Comparison of ENCODE assay signal across 15 cellular contexts in the genomic region with DNA sequence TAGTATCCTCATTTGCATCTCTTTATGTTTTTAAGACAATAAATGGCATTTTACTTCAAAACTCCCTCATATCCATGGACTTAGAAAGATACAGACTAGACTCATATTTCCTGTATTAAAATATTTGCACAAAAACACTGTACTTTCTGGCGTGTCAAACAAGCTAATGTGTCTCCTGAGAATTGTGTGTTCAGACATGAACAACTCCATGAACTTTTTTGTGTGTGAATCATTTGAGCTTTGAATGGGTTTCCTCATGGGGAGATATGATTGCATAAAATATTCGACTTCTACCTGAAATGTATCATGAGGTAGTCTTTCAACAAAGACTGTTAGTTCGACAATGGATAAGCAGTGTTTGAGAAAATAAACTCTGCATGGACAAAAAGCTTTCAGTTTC.
"Had no signal": no experiment of that assay in that cellular context is flagged by ENCODE, and none has a peak within 500 bp of the region (broad histone marks: within the 10 kb centered on the region; RNA-seq: fewer than 3 reads in every experiment).

No MANE protein-coding gene starts in this region.

- H3K27ac ChIP-seq: body of pancreas, gastrocnemius medialis, hepatocyte had no signal

- H3K4me3 ChIP-seq: body of pancreas, gastrocnemius medialis, hepatocyte had no signal

- H3K4me1 Mint-ChIP-seq: activated naive CD4-positive, alpha-beta T cell treated with anti-CD3 and anti-CD28 coated beads, Interleukin-2, amount 50 U/mL, for 24 hours; stimulated activated effector memory CD8-positive, alpha-beta T cell treated with anti-CD3 and anti-CD28 coated beads, Interleukin-12 subunit alpha, Interleukin-12 subunit beta, amount 100 ng/mL, for 72 hours had no signal

- DNase-seq: activated CD4-positive, alpha-beta T cell treated with anti-CD3 and anti-CD28 coated beads, Interleukin-2, amount 50 U/mL, for 4 hours; activated T-cell treated with anti-CD3 and anti-CD28 coated beads, Interleukin-2, amount 50 U/mL, for 1 hour; amniotic stem cell; body of pancreas; gastrocnemius medialis; kidney; mesendoderm; posterior cingulate gyrus; T-helper 2 cell; trophoblast cell had no signal

- H2AFZ ChIP-seq: hepatocyte had no signal

- H3K36me3 ChIP-seq: gastrocnemius medialis had no signal

- H3K36me3 Mint-ChIP-seq: activated naive CD4-positive, alpha-beta T cell treated with anti-CD3 and anti-CD28 coated beads, Interleukin-2, amount 50 U/mL, for 24 hours; stimulated activated effector memory CD8-positive, alpha-beta T cell treated with anti-CD3 and anti-CD28 coated beads, Interleukin-12 subunit alpha, Interleukin-12 subunit beta, amount 100 ng/mL, for 72 hours had no signal

- H3K4me3 Mint-ChIP-seq: activated naive CD4-positive, alpha-beta T cell treated with anti-CD3 and anti-CD28 coated beads, Interleukin-2, amount 50 U/mL, for 24 hours; dendritic cell treated with granulocyte-macrophage colony-stimulating factor and Interleukin-4, amounts not matched to agents 40 ng/mL and 50 ng/mL, for 4 days; stimulated activated effector memory CD8-positive, alpha-beta T cell treated with anti-CD3 and anti-CD28 coated beads, Interleukin-12 subunit alpha, Interleukin-12 subunit beta, amount 100 ng/mL, for 72 hours had no signal

- H3K27me3 ChIP-seq: body of pancreas, gastrocnemius medialis had no signal

- H3K9me3 Mint-ChIP-seq: activated naive CD4-positive, alpha-beta T cell treated with anti-CD3 and anti-CD28 coated beads, Interleukin-2, amount 50 U/mL, for 24 hours; dendritic cell treated with granulocyte-macrophage colony-stimulating factor and Interleukin-4, amounts not matched to agents 40 ng/mL and 50 ng/mL, for 4 days; stimulated activated effector memory CD8-positive, alpha-beta T cell treated with anti-CD3 and anti-CD28 coated beads, Interleukin-12 subunit alpha, Interleukin-12 subunit beta, amount 100 ng/mL, for 72 hours had no signal

- H3K27ac Mint-ChIP-seq: activated naive CD4-positive, alpha-beta T cell treated with anti-CD3 and anti-CD28 coated beads, Interleukin-2, amount 50 U/mL, for 24 hours; dendritic cell treated with granulocyte-macrophage colony-stimulating factor and Interleukin-4, amounts not matched to agents 40 ng/mL and 50 ng/mL, for 4 days; stimulated activated effector memory CD8-positive, alpha-beta T cell treated with anti-CD3 and anti-CD28 coated beads, Interleukin-12 subunit alpha, Interleukin-12 subunit beta, amount 100 ng/mL, for 72 hours had no signal

- ATAC-seq: activated CD4-positive, CD25-positive, alpha-beta regulatory T cell treated with anti-CD3 and anti-CD28 coated beads, Interleukin-2, amount 50 U/mL, for 24 hours; body of pancreas; stimulated activated effector memory CD8-positive, alpha-beta T cell treated with anti-CD3 and anti-CD28 coated beads, Interleukin-12 subunit alpha, Interleukin-12 subunit beta, amount 100 ng/mL, for 72 hours had no signal

- H3K9me3 ChIP-seq: body of pancreas, gastrocnemius medialis had no signal

- H3K79me2 ChIP-seq: hepatocyte had no signal

- H3K4me2 ChIP-seq: hepatocyte had no signal
